Comparison of ENCODE assay signal across 14 cellular contexts in the genomic region with DNA sequence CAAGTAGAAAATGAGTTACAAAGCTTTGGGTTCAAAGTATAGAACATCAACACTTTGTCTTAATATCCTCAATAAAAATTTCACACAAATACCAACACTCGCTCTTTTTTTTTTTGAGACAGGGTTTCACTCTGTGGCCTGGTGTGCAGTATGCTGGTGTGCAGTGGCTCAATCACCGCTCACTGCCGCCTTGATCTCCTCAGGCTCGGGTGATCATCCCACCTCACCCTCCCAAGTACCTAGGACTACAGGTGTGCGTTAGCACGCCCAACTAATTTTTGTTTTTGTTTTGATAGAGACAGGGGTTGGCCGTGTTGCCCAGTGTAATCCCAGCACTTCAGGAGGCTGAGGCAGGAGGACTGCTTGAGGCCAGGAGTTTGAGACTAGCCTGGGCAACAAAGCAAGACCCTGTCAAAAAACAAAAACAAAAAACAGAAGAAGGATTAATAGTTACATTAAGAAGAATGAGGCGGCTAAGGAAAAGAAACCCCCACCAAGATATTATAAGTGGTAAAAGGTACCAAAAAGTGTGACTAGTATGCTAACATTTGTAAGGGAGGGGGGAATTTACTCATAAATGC. TPM values are rescaled to one million over a fixed set of nuclear protein-coding genes. Genes with fewer than 3 reads are reported as not detected.
DNase-seq lines count a peak whose midpoint lies in the region; ATAC-seq and TF ChIP-seq lines count a peak whose summit lies in the region.
"Had no signal": no experiment of that assay in that cellular context is flagged by ENCODE, and none has a peak within 500 bp of the region (broad histone marks: within the 10 kb centered on the region; RNA-seq: fewer than 3 reads in every experiment).

No MANE protein-coding gene starts in this region.

- no peaks in the 10 kb centered on the region for H3K9me2 ChIP-seq in GM23338 (ENCODE audit: insufficient read depth)

- H3K79me2 ChIP-seq in GM23338 (replicated peaks; ENCODE audit: insufficient read depth): peaks cover 47% of the 10 kb centered on the region

- CTCF ChIA-PET in CD8-positive, alpha-beta T cell (lab: Charles Lee): interaction anchor here (0.7 kb wide), 1 partner anchor 204 kb away, joined by 3 read pairs; no protein-coding TSS in a partner anchor

- peaks cover 2% of the 10 kb centered on the region for H3K9me3 Mint-ChIP-seq in CD8-positive, alpha-beta T cell
- H3K9me3 Mint-ChIP-seq in GM23338: no peaks in the 10 kb centered on the region
- H3K9me3 Mint-ChIP-seq in activated naive CD8-positive, alpha-beta T cell treated with anti-CD3 and anti-CD28 coated beads, Interleukin-2, amount 50 U/mL, for 24 hours: no peaks in the 10 kb centered on the region

- peaks cover 55% of the 10 kb centered on the region for H3K4me1 ChIP-seq in CD8-positive, alpha-beta T cell (ENCODE audit: insufficient read depth, low read length)
- H3K4me1 ChIP-seq in GM23338 (ENCODE audit: insufficient read depth) (no peaks in the 10 kb centered on the region), rectal smooth muscle tissue (ENCODE audit: control insufficient read depth, insufficient read depth, low read length) (peaks cover 17% of the 10 kb centered on the region)

- H2AFZ ChIP-seq in GM23338: no peak overlapping the region

- no peak overlapping the region for H3K27ac ChIP-seq in CD8-positive, alpha-beta T cell (ENCODE audit: low read depth, low read length)
- H3K27ac ChIP-seq in GM23338 (ENCODE audit: low read depth) (no peak overlapping the region), rectal smooth muscle tissue (ENCODE audit: low read depth, low read length) (peak overlapping the region; percentile 55)

- TF ChIP-seq CTCF in CD8-positive, alpha-beta T cell (IDR thresholded peaks at IDR 0.05): no peak
- no peak for TF ChIP-seq CTCF in GM23338 (conservative IDR thresholded peaks at IDR 0.05; ENCODE audit: low read depth in 2 of 2)

- no peaks in the 10 kb centered on the region for H3K9me3 ChIP-seq in CD8-positive, alpha-beta T cell (ENCODE audit: low read length)

- H4K20me1 ChIP-seq in GM23338 (replicated peaks; ENCODE audit: insufficient read depth): peaks cover 12% of the 10 kb centered on the region; the same call in 1 of the 2 replicates

- no peaks in the 10 kb centered on the region for H3K27me3 ChIP-seq in CD8-positive, alpha-beta T cell (ENCODE audit: insufficient read depth, low read length)
- H3K27me3 ChIP-seq in GM23338 (ENCODE audit: insufficient read depth) (no peaks in the 10 kb centered on the region), rectal smooth muscle tissue (ENCODE audit: control insufficient read depth, insufficient read depth, low read length) (no peaks in the 10 kb centered on the region)

- H3K27ac Mint-ChIP-seq in CD8-positive, alpha-beta T cell: peak overlapping the region; percentile 85
- H3K27ac Mint-ChIP-seq in GM23338: 0 out of 2 replicates have a peak overlapping the region, but pooled peaks have one; percentile 27
- peak overlapping the region; percentile 86 for H3K27ac Mint-ChIP-seq in activated naive CD8-positive, alpha-beta T cell treated with anti-CD3 and anti-CD28 coated beads, Interleukin-2, amount 50 U/mL, for 24 hours

- H3K4me2 ChIP-seq in GM23338: no peak overlapping the region

- intact Hi-C loops in CD8-positive, alpha-beta T cell (cut with DNase I, micrococcal nuclease): no loop called here

- peaks cover 48% of the 10 kb centered on the region for H3K36me3 Mint-ChIP-seq in CD8-positive, alpha-beta T cell
- no peaks in the 10 kb centered on the region for H3K36me3 Mint-ChIP-seq in GM23338 (ENCODE audit: low read depth)
- peaks cover 47% of the 10 kb centered on the region for H3K36me3 Mint-ChIP-seq in activated naive CD8-positive, alpha-beta T cell treated with anti-CD3 and anti-CD28 coated beads, Interleukin-2, amount 50 U/mL, for 24 hours (ENCODE audit: low read depth)

- no peak overlapping the region for H3K9ac ChIP-seq in rectal smooth muscle tissue (ENCODE audit: low read length)

- no peaks in the 10 kb centered on the region for H3K27me3 Mint-ChIP-seq in CD8-positive, alpha-beta T cell (ENCODE audit: low read depth)
- no peaks in the 10 kb centered on the region for H3K27me3 Mint-ChIP-seq in GM23338 (ENCODE audit: insufficient read depth, low read depth, poor library complexity)
- no peaks in the 10 kb centered on the region for H3K27me3 Mint-ChIP-seq in activated naive CD8-positive, alpha-beta T cell treated with anti-CD3 and anti-CD28 coated beads, Interleukin-2, amount 50 U/mL, for 24 hours

- H3K36me3 ChIP-seq in CD8-positive, alpha-beta T cell (ENCODE audit: insufficient read depth, low read length): no peaks in the 10 kb centered on the region
- H3K36me3 ChIP-seq in GM23338 (ENCODE audit: insufficient read depth) (no peaks in the 10 kb centered on the region), rectal smooth muscle tissue (ENCODE audit: control insufficient read depth, insufficient read depth, low read length) (no peaks in the 10 kb centered on the region)

- peak in 1 of 7 experiments; percentile 27 for DNase-seq in CD8-positive, alpha-beta T cell
- DNase-seq in GM23338 (ENCODE audit: low spot score): no peak
- DNase-seq in activated naive CD8-positive, alpha-beta T cell treated with anti-CD3 and anti-CD28 coated beads, Interleukin-2, amount 50 U/mL, for 24 hours: no peak
- DNase-seq in NCI-H510A (lab: John Stamatoyannopoulos, UW): no peak
- no peak for DNase-seq in putamen (ENCODE audit: low spot score)
- no peak for DNase-seq in Ammon's horn (ENCODE audit: low spot score)
- DNase-seq: central memory CD4-positive, alpha-beta T cell; mesenchymal stem cell; NCI-H1105; NCI-H446 treated with DMSO at 0.1 percent for 48 hours; retina; stimulated activated CD4-positive, alpha-beta T cell treated with anti-CD3 and anti-CD28 coated beads, Interleukin-4, amount 100 ng/mL, for 24 hours had no signal

- H3K4me3 ChIP-seq in CD8-positive, alpha-beta T cell (ENCODE audit: low read depth, low read length): no peak overlapping the region
- H3K4me3 ChIP-seq in GM23338 (no peak overlapping the region), rectal smooth muscle tissue (ENCODE audit: low read length) (no peak overlapping the region)

- ATAC-seq in CD8-positive, alpha-beta T cell: no peak
- ATAC-seq in GM23338: no peak
- no peak for ATAC-seq in activated naive CD8-positive, alpha-beta T cell treated with anti-CD3 and anti-CD28 coated beads, Interleukin-2, amount 50 U/mL, for 24 hours
- ATAC-seq in HG03045 (IDR thresholded peaks at IDR 0.05; ENCODE audit: unreplicated experiment): no peak

- H3F3A ChIP-seq in GM23338 (replicated peaks; ENCODE audit: low read depth): no peaks in the 10 kb centered on the region

- POLR2A ChIA-PET in CD8-positive, alpha-beta T cell (lab: Charles Lee): interaction anchor here (0.7 kb wide), 1 partner anchor 12 kb away, joined by 3 read pairs; no protein-coding TSS in a partner anchor

- peaks cover 84% of the 10 kb centered on the region for H3K4me1 Mint-ChIP-seq in CD8-positive, alpha-beta T cell (ENCODE audit: low read depth)
- 0 out of 3 replicates have a peak, but pooled peaks cover 2% of the 10 kb centered on the region for H3K4me1 Mint-ChIP-seq in GM23338
- peaks cover 99% of the 10 kb centered on the region for H3K4me1 Mint-ChIP-seq in activated naive CD8-positive, alpha-beta T cell treated with anti-CD3 and anti-CD28 coated beads, Interleukin-2, amount 50 U/mL, for 24 hours

- H3K4me3 Mint-ChIP-seq in CD8-positive, alpha-beta T cell: peak overlapping the region; percentile 26
- no peak overlapping the region for H3K4me3 Mint-ChIP-seq in GM23338
- H3K4me3 Mint-ChIP-seq in activated naive CD8-positive, alpha-beta T cell treated with anti-CD3 and anti-CD28 coated beads, Interleukin-2, amount 50 U/mL, for 24 hours: peak overlapping the region; percentile 37

RNA-seq across cellular contexts. Expression of gene FNBP1, which starts 20.3 kb away (rescaled TPM):
- 100 to 1,000 TPM; 169 to 194 TPM for total RNA-seq in CD8-positive, alpha-beta T cell
- total RNA-seq in GM23338 (2014; rRNA removed; shearing (Covaris generic)): 25.0 and 28.8 TPM in 2 replicates
- 26.6 and 27.4 TPM in 2 replicates for polyA plus RNA-seq in GM23338 (2016; fragmentation: Nextera tagmentation; extraction: Ambion mirVana)

RNA-seq across cellular contexts. Expression of gene GPR107, which starts 31.1 kb away (rescaled TPM):
- 10 to 100 TPM; 23.7 to 25.2 TPM for total RNA-seq in CD8-positive, alpha-beta T cell
- total RNA-seq in GM23338 (2014; rRNA removed; shearing (Covaris generic)): 18.4 and 30.7 TPM in 2 replicates
- polyA plus RNA-seq in GM23338 (2016; fragmentation: Nextera tagmentation; extraction: Ambion mirVana): 6.2 and 7.3 TPM in 2 replicates

Comparison
In these comparisons a context has a peak if more than half of its experiments do, and no peak if none do; other contexts are left out.
1. H3K27ac Mint-ChIP-seq: peak in every context shown above with its lines; median percentile 86 in activated naive CD8-positive, alpha-beta T cell treated with anti-CD3 and anti-CD28 coated beads, Interleukin-2, amount 50 U/mL, for 24 hours; 85 in CD8-positive, alpha-beta T cell; 27 in GM23338.